ENCODE assay signal across 18 cellular contexts in the genomic region with DNA sequence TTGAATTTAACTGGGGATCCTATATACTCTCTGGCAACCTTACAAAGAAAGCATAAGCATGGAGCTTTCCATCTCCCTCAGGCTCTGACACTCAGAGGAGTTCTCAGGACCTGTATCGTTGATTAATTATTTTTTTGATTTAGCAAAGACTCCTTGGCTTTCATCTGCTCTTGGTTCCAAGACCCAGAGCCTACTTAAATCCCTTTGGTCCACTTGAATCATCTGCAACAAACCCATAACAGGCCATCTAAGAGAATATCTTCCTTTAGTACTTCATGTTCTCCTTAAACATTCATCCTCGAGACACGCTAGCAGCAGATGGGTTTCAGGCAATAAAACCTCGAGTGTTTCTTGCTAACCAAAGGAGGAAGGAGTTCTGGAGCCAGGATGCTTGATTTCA.
"Had no signal": no experiment of that assay in that cellular context is flagged by ENCODE, and none has a peak within 500 bp of the region (broad histone marks: within the 10 kb centered on the region; RNA-seq: fewer than 3 reads in every experiment).

No MANE protein-coding gene starts in this region.

- H3K4me3 ChIP-seq: SJSA1, spleen, tibial artery had no signal

- H3K36me3 ChIP-seq: SJSA1, spleen, tibial artery had no signal

- H3K9me3 ChIP-seq: SJSA1, spleen, tibial artery had no signal

- H3K9me3 Mint-ChIP-seq: activated CD4-positive, alpha-beta T cell treated with anti-CD3 and anti-CD28 coated beads, Interleukin-2, amount 10 ng/mL, durations not matched to agents 7 days and 5 days; activated T-helper 17 cell treated with anti-CD3 and anti-CD28 coated beads, Interleukin-2, amount 50 U/mL, for 72 hours; nephron progenitor cell had no signal

- H3K4me3 Mint-ChIP-seq: activated CD4-positive, alpha-beta T cell treated with anti-CD3 and anti-CD28 coated beads, Interleukin-2, amount 10 ng/mL, durations not matched to agents 7 days and 5 days; activated T-helper 17 cell treated with anti-CD3 and anti-CD28 coated beads, Interleukin-2, amount 50 U/mL, for 72 hours; nephron progenitor cell had no signal

- ATAC-seq: activated T-helper 17 cell treated with anti-CD3 and anti-CD28 coated beads, Interleukin-2, amount 50 U/mL, for 72 hours; right cardiac atrium had no signal

- H3K27ac Mint-ChIP-seq: activated CD4-positive, alpha-beta T cell treated with anti-CD3 and anti-CD28 coated beads, Interleukin-2, amount 10 ng/mL, durations not matched to agents 7 days and 5 days; nephron progenitor cell; progenitor cell of endocrine pancreas had no signal

- H3K27ac ChIP-seq: SJSA1, spleen, tibial artery had no signal

- DNase-seq: activated CD4-positive, alpha-beta T cell treated with anti-CD3 and anti-CD28 coated beads, Interleukin-2, amount 10 ng/mL, durations not matched to agents 7 days and 5 days; activated CD4-positive, CD25-positive, alpha-beta regulatory T cell; activated CD8-positive, alpha-beta memory T cell treated with anti-CD3 and anti-CD28 coated beads for 24 hours; activated naive CD4-positive, alpha-beta T cell treated with Interleukin-2 at 50 U/mL for 16 hours; aorta; cerebellar nuclear complex; dermis blood vessel endothelial cell; hypothalamus; kidney; nephron progenitor cell; occipital lobe; right cardiac atrium; spleen; SW 1271; tibial artery had no signal

- H3K27me3 Mint-ChIP-seq: activated CD4-positive, alpha-beta T cell treated with anti-CD3 and anti-CD28 coated beads, Interleukin-2, amount 10 ng/mL, durations not matched to agents 7 days and 5 days; activated T-helper 17 cell treated with anti-CD3 and anti-CD28 coated beads, Interleukin-2, amount 50 U/mL, for 72 hours had no signal

- H3K27me3 ChIP-seq: SJSA1, spleen, tibial artery had no signal
